In genomic region chr1:81111818-81112217, GRCh38 we compare ENCODE assay signal across 20 cellular contexts.
DNase-seq lines count a peak whose midpoint lies in the region; FAIRE-seq and TF ChIP-seq lines count a peak whose summit lies in the region.
"Had no signal": no experiment of that assay in that cellular context is flagged by ENCODE, and none has a peak within 500 bp of the region (broad histone marks: within the 10 kb centered on the region; RNA-seq: fewer than 3 reads in every experiment).

No MANE protein-coding gene starts in this region.

- BruUV-seq in MCF 10A (replicated peaks; lab: Mats Ljungman, UMichigan) = no TSS peak

- H3K4me3 ChIP-seq in breast epithelium (no peak overlapping the region), adipocyte (ENCODE audit: low read length) (no peak overlapping the region), fibroblast of villous mesenchyme (ENCODE audit: low read depth, low read length) (no peak overlapping the region)
- H3K4me3 ChIP-seq: heart right ventricle, skin epidermis had no signal

- no peaks in the 10 kb centered on the region for H3K36me3 Mint-ChIP-seq in MCF 10A (ENCODE audit: insufficient read depth, unreplicated experiment)
- H3K36me3 Mint-ChIP-seq: activated naive CD8-positive, alpha-beta T cell treated with anti-CD3 and anti-CD28 coated beads, Interleukin-2, amount 10 ng/mL, durations not matched to agents 7 days and 5 days; stimulated activated memory B cell treated with anti-CD40 and anti-IgM and Interleukin-4, amounts not matched to agents 10 μg/mL and 1 μg/mL and 100 μg/mL, for 72 hours had no signal

- DNase-seq in MCF 10A (ENCODE audit: unreplicated experiment) = peak; percentile 21
- DNase-seq in breast epithelium (ENCODE audit: low spot score in 2 of 2) = no peak
- DNase-seq in adipocyte (ENCODE audit: low read depth) = peak; percentile 54
- DNase-seq in fibroblast of villous mesenchyme (ENCODE audit: low read depth) = peak; percentile 22
- DNase-seq in urothelium cell line (ENCODE audit: low spot score) = peak; percentile 13
- no peak for DNase-seq in GM10266 (ENCODE audit: extremely low spot score)
- no peak for DNase-seq in NCI-H82 (lab: John Stamatoyannopoulos, UW)
- DNase-seq in DMS153 treated with DMSO at 0.1 percent for 48 hours (lab: John Stamatoyannopoulos, UW; ENCODE audit: unreplicated experiment) = no peak
- DNase-seq: 8988T; activated CD4-positive, alpha-beta T cell treated with anti-CD3 and anti-CD28 coated beads, Interleukin-2, amount 50 U/mL, for 48 hours; activated naive CD8-positive, alpha-beta T cell treated with anti-CD3 and anti-CD28 coated beads, Interleukin-2, amount 10 ng/mL, durations not matched to agents 7 days and 5 days; activated T-cell treated with anti-CD3 and anti-CD28 coated beads, Interleukin-2, amount 50 U/mL, for 48 hours; heart right ventricle; left cardiac atrium; occipital lobe; SIG-M5; T-helper 9 cell; trophoblast cell had no signal

- peaks cover 32% of the 10 kb centered on the region for H3K4me1 Mint-ChIP-seq in MCF 10A (ENCODE audit: insufficient read depth, unreplicated experiment)
- H3K4me1 Mint-ChIP-seq: activated naive CD8-positive, alpha-beta T cell treated with anti-CD3 and anti-CD28 coated beads, Interleukin-2, amount 10 ng/mL, durations not matched to agents 7 days and 5 days; stimulated activated memory B cell treated with anti-CD40 and anti-IgM and Interleukin-4, amounts not matched to agents 10 μg/mL and 1 μg/mL and 100 μg/mL, for 72 hours had no signal

- intact Hi-C loops in MCF 10A (cut with micrococcal nuclease) (no loop called here), breast epithelium (cut with DNase I; ENCODE audit: low total_unique reads) (no loop called here)

- H3K27me3 ChIP-seq in breast epithelium (no peaks in the 10 kb centered on the region), adipocyte (replicated peaks; ENCODE audit: control insufficient read depth, insufficient read depth, low read length) (no peaks in the 10 kb centered on the region)
- H3K27me3 ChIP-seq: heart right ventricle had no signal

- H3K27ac Mint-ChIP-seq in MCF 10A (ENCODE audit: low read depth, unreplicated experiment) = peak overlapping the region; percentile 85
- H3K27ac Mint-ChIP-seq: activated naive CD8-positive, alpha-beta T cell treated with anti-CD3 and anti-CD28 coated beads, Interleukin-2, amount 10 ng/mL, durations not matched to agents 7 days and 5 days; stimulated activated memory B cell treated with anti-CD40 and anti-IgM and Interleukin-4, amounts not matched to agents 10 μg/mL and 1 μg/mL and 100 μg/mL, for 72 hours had no signal

- peak overlapping the region; percentile 36 for H3K4me3 Mint-ChIP-seq in MCF 10A (ENCODE audit: unreplicated experiment)
- H3K4me3 Mint-ChIP-seq: activated naive CD8-positive, alpha-beta T cell treated with anti-CD3 and anti-CD28 coated beads, Interleukin-2, amount 10 ng/mL, durations not matched to agents 7 days and 5 days; stimulated activated memory B cell treated with anti-CD40 and anti-IgM and Interleukin-4, amounts not matched to agents 10 μg/mL and 1 μg/mL and 100 μg/mL, for 72 hours had no signal

- CTCF ChIA-PET in MCF 10A (lab: Yijun Ruan, JAX) = interaction anchor here (0.5 to 0.7 kb wide), 3 partner anchors 53 to 450 kb away, joined by 3 read pairs; no protein-coding TSS in a partner anchor

- POLR2A ChIA-PET in MCF 10A (lab: Yijun Ruan, JAX) = no interaction called here

- TF ChIP-seq CTCF in MCF 10A (IDR thresholded peaks at IDR 0.05; ENCODE audit: unreplicated experiment) = no peak
- no peak for TF ChIP-seq CTCF in breast epithelium (IDR thresholded peaks at IDR 0.05)
- no peak for TF ChIP-seq CTCF in fibroblast of villous mesenchyme (IDR thresholded peaks at IDR 0.05; ENCODE audit: insufficient read depth, low read depth, low read length)
- TF ChIP-seq CTCF in GM10266 (IDR thresholded peaks at IDR 0.05; ENCODE audit: control insufficient read depth, insufficient read depth, low read depth, missing control alignments) = no peak

- H3K9me3 ChIP-seq in breast epithelium (no peaks in the 10 kb centered on the region), adipocyte (ENCODE audit: control insufficient read depth, low read length) (no peaks in the 10 kb centered on the region)
- H3K9me3 ChIP-seq: heart right ventricle had no signal

- no peak overlapping the region for H3K27ac ChIP-seq in breast epithelium
- H3K27ac ChIP-seq: heart right ventricle, skin epidermis had no signal

- H3K9me3 Mint-ChIP-seq in MCF 10A (ENCODE audit: unreplicated experiment) = peaks cover 4% of the 10 kb centered on the region

- H3K36me3 ChIP-seq in breast epithelium (no peaks in the 10 kb centered on the region), adipocyte (ENCODE audit: control insufficient read depth, insufficient read depth, low read length, severe bottlenecking) (no peaks in the 10 kb centered on the region)
- H3K36me3 ChIP-seq: heart right ventricle had no signal

- no peaks in the 10 kb centered on the region for H3K27me3 Mint-ChIP-seq in MCF 10A (ENCODE audit: insufficient read depth, unreplicated experiment)
- H3K27me3 Mint-ChIP-seq: activated naive CD8-positive, alpha-beta T cell treated with anti-CD3 and anti-CD28 coated beads, Interleukin-2, amount 10 ng/mL, durations not matched to agents 7 days and 5 days; stimulated activated memory B cell treated with anti-CD40 and anti-IgM and Interleukin-4, amounts not matched to agents 10 μg/mL and 1 μg/mL and 100 μg/mL, for 72 hours had no signal

- no peak for TF ChIP-seq POLR2A in breast epithelium (IDR thresholded peaks at IDR 0.05)

- H3K4me1 ChIP-seq in breast epithelium (no peaks in the 10 kb centered on the region), adipocyte (ENCODE audit: control insufficient read depth, insufficient read depth, low read length) (peaks cover 14% of the 10 kb centered on the region)
- H3K4me1 ChIP-seq: heart right ventricle had no signal

- H3K9ac ChIP-seq in adipocyte (ENCODE audit: low read length) = no peak overlapping the region

- no peak for FAIRE-seq in urothelium cell line (lab: Jason Lieb, UNC)

Comparison
In these comparisons a context has a peak if more than half of its experiments do, and no peak if none do; other contexts are left out.
1. DNase-seq: peak in MCF 10A (single experiment), adipocyte (single experiment), fibroblast of villous mesenchyme (single experiment) and urothelium cell line (single experiment); none in breast epithelium (0 of 2), GM10266 (single experiment), NCI-H82 (single experiment) and DMS153 treated with DMSO at 0.1 percent for 48 hours (single experiment).